8 cellular contexts compared by ENCODE assay signal in the genomic region with DNA sequence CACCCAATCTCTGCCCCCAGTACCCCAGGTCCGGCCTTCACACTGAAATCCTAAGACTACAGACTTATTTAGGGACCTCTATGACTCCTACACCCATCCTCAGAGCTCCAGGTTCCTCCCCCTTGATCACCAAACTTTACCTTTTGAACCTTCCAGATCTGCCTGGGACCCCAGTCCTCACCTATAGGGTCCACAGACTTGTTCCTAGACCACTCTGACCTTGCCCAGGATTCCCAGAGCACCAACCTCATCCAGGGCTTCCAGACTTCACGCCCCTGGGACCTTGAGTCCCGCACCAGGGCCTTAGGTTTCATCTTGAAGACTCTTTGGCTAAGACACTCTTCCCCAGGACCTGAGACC. TPM values are rescaled to one million over a fixed set of nuclear protein-coding genes. Genes with fewer than 3 reads are reported as not detected.
DNase-seq lines count a peak whose midpoint lies in the region; ATAC-seq and TF ChIP-seq lines count a peak whose summit lies in the region.

No MANE protein-coding gene starts in this region.

- H2BK120ac ChIP-seq in mesendoderm (ENCODE audit: low read depth, low read length), result no peak overlapping the region

- peak overlapping the region; percentile 23 for H2BK5ac ChIP-seq in mesendoderm (ENCODE audit: low read length)

- H3K23ac ChIP-seq in mesendoderm (ENCODE audit: low read length), result no peak overlapping the region

- TF ChIP-seq CTCF in breast epithelium (IDR thresholded peaks at IDR 0.05), result no peak

- WGBS in mesendoderm (ENCODE audit: extremely low coverage, insufficient coverage, low lambda C conversion rate), result no CpG with 5 or more reads among the region's 3 CpGs
- 62% methylated on average over 3 of the region's 3 CpGs for WGBS in urinary bladder

- peak overlapping the region; percentile 77 for H3K18ac ChIP-seq in mesendoderm (ENCODE audit: low read length)

- DNase-seq in activated naive CD4-positive, alpha-beta T cell treated with anti-CD3 and anti-CD28 coated beads, Interleukin-2, amount 50 U/mL, for 16 hours, result no peak
- DNase-seq in breast epithelium (ENCODE audit: low spot score in 2 of 2) (no peak), mesendoderm (no peak), hepatic stellate cell (ENCODE audit: low spot score) (no peak), NCI-H774 (lab: John Stamatoyannopoulos, UW) (no peak)

- H3K9me3 Mint-ChIP-seq in activated naive CD4-positive, alpha-beta T cell treated with anti-CD3 and anti-CD28 coated beads, Interleukin-2, amount 50 U/mL, for 24 hours, result no peaks in the 10 kb centered on the region

- no peaks in the 10 kb centered on the region for H3K27me3 ChIP-seq in breast epithelium
- H3K27me3 ChIP-seq in mesendoderm (ENCODE audit: insufficient read depth, low read length, poor library complexity), result no peaks in the 10 kb centered on the region

- H3K4me3 Mint-ChIP-seq in activated naive CD4-positive, alpha-beta T cell treated with anti-CD3 and anti-CD28 coated beads, Interleukin-2, amount 50 U/mL, for 24 hours, result peak overlapping the region; percentile 96

- intact Hi-C loops in breast epithelium (cut with DNase I; ENCODE audit: low total_unique reads), result no loop called here

- peaks cover 10% of the 10 kb centered on the region for H3K36me3 Mint-ChIP-seq in activated naive CD4-positive, alpha-beta T cell treated with anti-CD3 and anti-CD28 coated beads, Interleukin-2, amount 50 U/mL, for 24 hours

- no peak for ATAC-seq in esophagus mucosa

- H3K79me2 ChIP-seq in mesendoderm (ENCODE audit: control insufficient read depth, insufficient read depth, low read length), result no peaks in the 10 kb centered on the region

- peak overlapping the region; percentile 84 for H3K4me2 ChIP-seq in mesendoderm (ENCODE audit: low read length)

- H3K27me3 Mint-ChIP-seq in activated naive CD4-positive, alpha-beta T cell treated with anti-CD3 and anti-CD28 coated beads, Interleukin-2, amount 50 U/mL, for 24 hours, result no peaks in the 10 kb centered on the region

- no peaks in the 10 kb centered on the region for H3K4me1 ChIP-seq in breast epithelium
- H3K4me1 ChIP-seq in mesendoderm (ENCODE audit: control insufficient read depth, low read depth, low read length), result peaks cover 8% of the 10 kb centered on the region
- H3K4me1 ChIP-seq in urinary bladder (ENCODE audit: insufficient read depth), result peaks cover 2% of the 10 kb centered on the region

- no peak overlapping the region for H2BK15ac ChIP-seq in mesendoderm (replicated peaks; ENCODE audit: low read depth)

- H3K4me3 ChIP-seq in breast epithelium (peak overlapping the region; percentile 62 to 91 (median 65)), mesendoderm (ENCODE audit: low read length) (peak overlapping the region; percentile 89), urinary bladder (ENCODE audit: low read depth, low read length) (peak overlapping the region; percentile 52)

- H3K27ac ChIP-seq in breast epithelium (peak overlapping the region; percentile 98 to 99), mesendoderm (ENCODE audit: low read depth, low read length) (peak overlapping the region; percentile 95), urinary bladder (ENCODE audit: low read depth) (peak overlapping the region; percentile 93)

- H3K9ac ChIP-seq in mesendoderm (ENCODE audit: low read length), result peak overlapping the region; percentile 95

- peaks cover 2% of the 10 kb centered on the region for H3K79me1 ChIP-seq in mesendoderm (ENCODE audit: low read length)

- H3K36me3 ChIP-seq in breast epithelium (no peaks in the 10 kb centered on the region), mesendoderm (ENCODE audit: control insufficient read depth, insufficient read depth, low read length) (peaks cover 3% of the 10 kb centered on the region), urinary bladder (ENCODE audit: insufficient read depth) (no peaks in the 10 kb centered on the region)

- H2AK5ac ChIP-seq in mesendoderm (ENCODE audit: low read length), result peak overlapping the region; percentile 59

- peak overlapping the region; percentile 99 for H3K56ac ChIP-seq in mesendoderm (ENCODE audit: low read length)

- H4K8ac ChIP-seq in mesendoderm (ENCODE audit: low read depth, low read length), result peak overlapping the region; percentile 7

- H3K4ac ChIP-seq in mesendoderm (ENCODE audit: low read depth, low read length), result peak overlapping the region; percentile 82

- H3K4me1 Mint-ChIP-seq in activated naive CD4-positive, alpha-beta T cell treated with anti-CD3 and anti-CD28 coated beads, Interleukin-2, amount 50 U/mL, for 24 hours, result peaks cover 35% of the 10 kb centered on the region

- TF ChIP-seq POLR2A in breast epithelium (IDR thresholded peaks at IDR 0.05), result no peak

- H3K9me3 ChIP-seq in breast epithelium, result no peaks in the 10 kb centered on the region

- peak overlapping the region; percentile 96 for H3K27ac Mint-ChIP-seq in activated naive CD4-positive, alpha-beta T cell treated with anti-CD3 and anti-CD28 coated beads, Interleukin-2, amount 50 U/mL, for 24 hours

- peak overlapping the region; percentile 94 for H4K5ac ChIP-seq in mesendoderm (ENCODE audit: low read length)

RNA-seq across cellular contexts. Expression of gene CHCHD5, which starts 0.5 kb away (rescaled TPM):
- total RNA-seq in breast epithelium, result 10 to 100 TPM; 19.0 to 20.2 (median 19.5) TPM
- polyA plus RNA-seq in mesendoderm (2013, experiment 1 of 2), result 22.8 TPM
- polyA plus RNA-seq in mesendoderm (2013, experiment 2 of 2), result 23.4 TPM
- 3.4 TPM for total RNA-seq in urinary bladder
- polyA plus RNA-seq in urinary bladder, result 46.0 TPM
- total RNA-seq in esophagus mucosa, result 41.5 TPM

RNA-seq across cellular contexts. Expression of gene POLR1B, which starts 42.6 kb away (rescaled TPM):
- total RNA-seq in breast epithelium (10 to 100 TPM in 2 of 3 donors, 1 to 10 TPM in 1; 7.8 to 23.7 (median 15.7) TPM), urinary bladder (19.6 TPM), esophagus mucosa (23.5 TPM)
- 20.0 TPM for polyA plus RNA-seq in mesendoderm (2013, experiment 1 of 2)
- polyA plus RNA-seq in mesendoderm (2013, experiment 2 of 2), result 21.4 TPM
- 6.4 TPM for polyA plus RNA-seq in urinary bladder
